20 cellular contexts compared by ENCODE assay signal in the genomic region with DNA sequence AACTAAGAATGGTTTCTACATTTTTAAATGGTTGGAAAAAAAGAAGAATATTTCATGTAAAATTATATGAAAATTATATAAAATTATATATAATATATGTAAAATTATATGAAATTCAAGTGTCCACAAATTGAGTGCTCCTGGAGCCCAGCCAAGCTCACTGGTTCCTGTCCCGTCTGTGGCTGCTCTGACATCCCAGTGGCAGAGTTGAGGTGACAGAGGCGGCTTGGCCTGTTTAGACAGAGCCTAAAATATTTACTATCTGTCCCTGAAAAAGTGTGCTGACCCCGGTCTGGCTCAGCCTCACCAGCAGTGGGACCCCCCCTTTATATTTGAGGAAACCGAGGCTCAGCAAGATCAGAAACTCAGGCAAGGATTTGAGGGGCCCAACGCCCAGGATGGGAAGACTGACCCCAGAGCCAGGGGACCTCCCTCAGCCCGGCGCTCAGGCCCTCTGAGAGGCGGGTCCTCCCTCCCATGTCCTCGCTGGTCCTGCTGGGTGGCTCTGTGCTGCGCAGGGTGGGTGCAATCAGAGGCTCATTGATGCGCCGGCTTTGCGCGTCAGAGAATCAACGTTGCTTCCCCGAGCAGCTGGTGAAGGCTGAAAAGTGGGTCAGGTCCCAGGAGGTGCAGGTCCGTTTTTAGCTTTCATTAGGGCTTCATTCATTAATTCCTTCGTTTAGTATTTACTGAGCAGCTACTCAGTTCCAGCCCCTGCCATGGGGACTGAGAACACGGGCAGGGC. TPM values are rescaled to one million over a fixed set of nuclear protein-coding genes. Genes with fewer than 3 reads are reported as not detected.
"Had no signal": no experiment of that assay in that cellular context is flagged by ENCODE, and none has a peak within 500 bp of the region (broad histone marks: within the 10 kb centered on the region; RNA-seq: fewer than 3 reads in every experiment).

No MANE protein-coding gene starts in this region.

- H3K9me3 ChIP-seq: colonic mucosa had no signal

- H3K27me3 ChIP-seq: colonic mucosa had no signal

- H3K36me3 ChIP-seq: brain microvascular endothelial cell, colonic mucosa had no signal

- H3K27ac Mint-ChIP-seq: activated CD4-positive, alpha-beta T cell treated with anti-CD3 and anti-CD28 coated beads for 36 hours; activated naive CD4-positive, alpha-beta T cell treated with anti-CD3 and anti-CD28 coated beads for 36 hours; activated T-helper 17 cell treated with anti-CD3 and anti-CD28 coated beads, Interleukin-2, amount 50 U/mL, for 72 hours; T-helper 2 cell treated with Interferon-gamma antibody and Interleukin-4, amounts not matched to agents 5 μg/mL and 100 μg/mL, for 36 hours; WTC11 had no signal

- H3K36me3 Mint-ChIP-seq: WTC11 had no signal

- H3K4me1 ChIP-seq: colonic mucosa had no signal

- H3K4me1 Mint-ChIP-seq: activated CD4-positive, alpha-beta T cell treated with anti-CD3 and anti-CD28 coated beads for 36 hours; activated T-helper 17 cell treated with anti-CD3 and anti-CD28 coated beads, Interleukin-2, amount 50 U/mL, for 72 hours; WTC11 had no signal

- ATAC-seq: activated CD4-positive, alpha-beta T cell treated with anti-CD3 and anti-CD28 coated beads for 36 hours; activated T-helper 17 cell treated with anti-CD3 and anti-CD28 coated beads, Interleukin-2, amount 50 U/mL, for 72 hours; left lobe of liver; stimulated activated naive CD8-positive, alpha-beta T cell treated with anti-CD3 and anti-CD28 coated beads, Interleukin-15, Interleukin-2, amounts not matched to agents 100 U/mL and 50 U/mL, for 24 hours; WTC11 had no signal

- DNase-seq: activated CD4-positive, alpha-beta T cell treated with anti-CD3 and anti-CD28 coated beads for 36 hours; activated CD4-positive, alpha-beta T cell treated with anti-CD3 and anti-CD28 coated beads, Interleukin-2, amount 50 U/mL, for 48 hours; activated naive CD4-positive, alpha-beta T cell treated with anti-CD3 and anti-CD28 coated beads for 36 hours; aorta; brain microvascular endothelial cell; central memory CD4-positive, alpha-beta T cell; colonic mucosa; erythroblast; foreskin melanocyte; glutamatergic neuron; hippocampal formation; mammary epithelial cell; stimulated activated CD4-positive, alpha-beta T cell treated with anti-CD3 and anti-CD28 coated beads, Interleukin-2, amount 100 ng/mL, for 24 hours; stimulated activated naive CD8-positive, alpha-beta T cell treated with anti-CD3 and anti-CD28 coated beads, Interleukin-15, Interleukin-2, amounts not matched to agents 100 U/mL and 50 U/mL, for 24 hours; trophoblast cell had no signal

- H3K4me3 ChIP-seq: colonic mucosa had no signal

- H3K27ac ChIP-seq: brain microvascular endothelial cell, colonic mucosa had no signal

- H3K9me3 Mint-ChIP-seq: activated naive CD4-positive, alpha-beta T cell treated with anti-CD3 and anti-CD28 coated beads for 36 hours; activated T-helper 17 cell treated with anti-CD3 and anti-CD28 coated beads, Interleukin-2, amount 50 U/mL, for 72 hours; T-helper 2 cell treated with Interferon-gamma antibody and Interleukin-4, amounts not matched to agents 5 μg/mL and 100 μg/mL, for 36 hours had no signal

- H3K4me3 Mint-ChIP-seq: activated CD4-positive, alpha-beta T cell treated with anti-CD3 and anti-CD28 coated beads for 36 hours; activated naive CD4-positive, alpha-beta T cell treated with anti-CD3 and anti-CD28 coated beads for 36 hours; activated T-helper 17 cell treated with anti-CD3 and anti-CD28 coated beads, Interleukin-2, amount 50 U/mL, for 72 hours; T-helper 2 cell treated with Interferon-gamma antibody and Interleukin-4, amounts not matched to agents 5 μg/mL and 100 μg/mL, for 36 hours; WTC11 had no signal

RNA-seq across cellular contexts. Expression of gene BEGAIN, which starts 21.5 kb away (rescaled TPM):
- total RNA-seq: myocyte had no signal
